In the genomic region with DNA sequence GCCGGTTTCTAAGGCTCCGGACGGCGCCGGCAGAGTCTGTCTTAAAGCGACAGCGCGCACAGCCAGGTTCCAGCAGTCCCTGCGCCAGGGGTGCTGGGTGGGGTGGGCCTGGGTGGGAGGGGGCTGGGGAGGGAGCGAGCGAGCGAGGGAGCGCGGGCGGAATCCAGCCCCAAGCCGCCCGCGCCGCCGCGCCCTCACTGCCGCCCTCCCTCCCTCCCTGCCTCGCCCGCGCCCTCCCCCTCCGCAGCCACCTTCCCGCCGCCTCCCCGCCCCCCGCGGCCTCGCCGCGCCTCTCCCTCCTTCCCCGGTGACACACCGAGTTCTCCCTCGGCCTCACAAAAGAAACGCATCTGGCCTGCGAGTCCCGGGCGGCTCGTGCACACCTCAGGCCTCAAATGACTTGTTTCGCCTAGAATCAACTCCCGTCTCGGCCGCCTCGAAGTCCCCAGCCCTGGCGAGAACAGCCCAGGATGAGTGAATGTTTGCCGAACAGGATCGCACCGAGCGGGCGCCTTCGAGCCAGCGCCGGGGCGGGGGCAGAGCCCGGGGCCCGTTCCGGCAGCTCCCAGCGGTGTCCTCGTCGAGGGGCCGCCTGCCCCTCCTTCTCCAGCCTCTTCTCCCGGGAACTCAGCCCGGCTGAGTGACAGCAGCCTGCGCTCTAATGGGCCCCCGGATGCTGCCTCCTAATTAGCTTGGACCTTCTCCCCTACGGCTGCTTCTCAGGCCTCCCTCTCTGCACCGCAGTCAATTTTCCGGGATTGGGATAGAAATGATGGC, we compare ENCODE assay signal across 8 cellular contexts. TPM values are rescaled to one million over a fixed set of nuclear protein-coding genes. Genes with fewer than 3 reads are reported as not detected.
DNase-seq lines count a peak whose midpoint lies in the region; ATAC-seq and TF ChIP-seq lines count a peak whose summit lies in the region.

TSS of gene PITX1 (minus strand) at position 43 of the 777 bp plus-strand sequence. CDS start 347 bp downstream, outside the sequence.

- no peak for ATAC-seq in GM21515 (IDR thresholded peaks at IDR 0.05; ENCODE audit: unreplicated experiment)

- no peaks in the 10 kb centered on the region for H3K36me3 ChIP-seq in muscle layer of duodenum (ENCODE audit: control insufficient read depth in 1 of 2, insufficient read depth in 2 of 2, low read length in 2 of 2)
- H3K36me3 ChIP-seq in urinary bladder (ENCODE audit: insufficient read depth), result no peaks in the 10 kb centered on the region

- no peaks in the 10 kb centered on the region for H3K9me3 Mint-ChIP-seq in dendritic cell treated with granulocyte-macrophage colony-stimulating factor and Interleukin-4, amounts not matched to agents 40 ng/mL and 50 ng/mL, for 4 days

- no peaks in the 10 kb centered on the region for H3K36me3 Mint-ChIP-seq in dendritic cell treated with granulocyte-macrophage colony-stimulating factor and Interleukin-4, amounts not matched to agents 40 ng/mL and 50 ng/mL, for 4 days (ENCODE audit: low read depth)

- no peak for TF ChIP-seq RAD21 in Ishikawa (IDR thresholded peaks at IDR 0.05; ENCODE audit: low read depth)

- H3K27me3 ChIP-seq in muscle layer of duodenum (ENCODE audit: low read depth, low read length), result peaks cover 74% of the 10 kb centered on the region

- H3K27me3 Mint-ChIP-seq in dendritic cell treated with granulocyte-macrophage colony-stimulating factor and Interleukin-4, amounts not matched to agents 40 ng/mL and 50 ng/mL, for 4 days, result peaks cover 89% of the 10 kb centered on the region

- H3K27ac Mint-ChIP-seq in dendritic cell treated with granulocyte-macrophage colony-stimulating factor and Interleukin-4, amounts not matched to agents 40 ng/mL and 50 ng/mL, for 4 days, result no peak within 1 kb of the TSS

- intact Hi-C loops in dendritic cell treated with granulocyte-macrophage colony-stimulating factor and Interleukin-4, amounts not matched to agents 40 ng/mL and 50 ng/mL, for 4 days (cut with micrococcal nuclease), result loop anchor here (5.0 kb wide), 1 partner anchor 83 kb away; no protein-coding TSS in a partner anchor

- H3K27ac ChIP-seq in muscle layer of duodenum (ENCODE audit: low read length) (peak within 1 kb of the TSS; percentile 63), urinary bladder (ENCODE audit: low read depth) (peak within 1 kb of the TSS; percentile 93)

- H3K4me1 ChIP-seq in muscle layer of duodenum (ENCODE audit: control insufficient read depth in 1 of 2, insufficient read depth in 2 of 2, low read length in 2 of 2), result peaks cover 0 to 49% of the 10 kb centered on the region in 2 donors
- no peaks in the 10 kb centered on the region for H3K4me1 ChIP-seq in urinary bladder (ENCODE audit: insufficient read depth)

- H3K9me3 ChIP-seq in muscle layer of duodenum (ENCODE audit: control insufficient read depth in 1 of 2, low read length in 2 of 2), result no peaks in the 10 kb centered on the region

- peaks cover 49% of the 10 kb centered on the region for H3K4me1 Mint-ChIP-seq in dendritic cell treated with granulocyte-macrophage colony-stimulating factor and Interleukin-4, amounts not matched to agents 40 ng/mL and 50 ng/mL, for 4 days (ENCODE audit: low read depth)

- H3K4me3 Mint-ChIP-seq in dendritic cell treated with granulocyte-macrophage colony-stimulating factor and Interleukin-4, amounts not matched to agents 40 ng/mL and 50 ng/mL, for 4 days, result peak within 1 kb of the TSS; percentile 74

- under 1% methylated on average over 69 of the region's 71 CpGs for WGBS in urinary bladder

- DNase-seq in DMS79 treated with DMSO at 0.1 percent for 48 hours (lab: John Stamatoyannopoulos, UW) (peak; percentile 38), SW480 (ENCODE audit: low spot score) (peak; percentile 86), superior temporal gyrus (ENCODE audit: extremely low spot score) (no peak)

- H3K4me3 ChIP-seq in muscle layer of duodenum (ENCODE audit: low read depth in 1 of 2, low read length in 2 of 2) (peak within 1 kb of the TSS; percentile 56 to 77), urinary bladder (ENCODE audit: low read depth, low read length) (peak within 1 kb of the TSS; percentile 87)

- no peak for TF ChIP-seq EP300 in Ishikawa (IDR thresholded peaks at IDR 0.05; ENCODE audit: borderline replicate concordance)

TF ChIP-seq in Ishikawa, 13 proteins besides CTCF, POLR2A, EP300 and RAD21:
- peak; percentile 61 for TF ChIP-seq MAX (IDR thresholded peaks at IDR 0.05)
- 0 out of 2 replicates have a peak, but pooled peaks have one; percentile 13 for TF ChIP-seq TAF1 (IDR thresholded peaks at IDR 0.05; ENCODE audit: low read depth)
- TF ChIP-seq NFIC (IDR thresholded peaks at IDR 0.05), result no peak

RNA-seq across cellular contexts. Expression of gene PITX1, which starts in this region (rescaled TPM):
- 50.1 TPM for total RNA-seq in urinary bladder
- polyA plus RNA-seq in urinary bladder, result 178 TPM
